Comparison of ENCODE assay signal across 18 cellular contexts in the genomic region with DNA sequence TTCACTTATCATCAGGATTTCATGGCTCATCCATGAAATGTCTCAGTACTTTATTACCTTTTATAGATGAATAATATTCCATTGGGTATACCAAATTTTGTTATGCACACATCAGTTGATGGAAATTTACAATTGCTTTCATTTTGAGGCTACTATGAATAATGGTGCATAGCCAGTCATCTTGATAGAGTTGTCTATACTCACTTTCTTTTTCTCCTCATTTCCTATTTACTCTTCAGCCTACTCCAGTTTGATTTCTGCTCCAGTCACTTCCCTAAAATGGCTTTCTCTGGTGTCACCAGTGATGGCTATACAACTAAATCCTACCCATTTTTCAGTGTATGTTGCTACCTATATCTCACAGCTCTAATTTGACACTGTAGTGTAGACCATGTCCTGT.
"Had no signal": no experiment of that assay in that cellular context is flagged by ENCODE, and none has a peak within 500 bp of the region (broad histone marks: within the 10 kb centered on the region; RNA-seq: fewer than 3 reads in every experiment).

No MANE protein-coding gene starts in this region.

- H3K4me3 Mint-ChIP-seq: activated naive CD8-positive, alpha-beta T cell treated with anti-CD3 and anti-CD28 coated beads, Interleukin-2, amount 10 ng/mL, durations not matched to agents 7 days and 5 days; activated T-helper 1 cell treated with anti-CD3 and anti-CD28 coated beads, Interleukin-12 subunit alpha, Interleukin-12 subunit beta, Interleukin-2, Interleukin-4 antibody, amounts not matched to agents 30 ng/mL and 10 ng/mL and 1 ng/mL, durations not matched to agents 14 hours and 24 hours and 36 hours; immature natural killer cell; nephron; stimulated activated effector memory CD8-positive, alpha-beta T cell treated with anti-CD3 and anti-CD28 coated beads, Interleukin-12 subunit alpha, Interleukin-12 subunit beta, amount 100 ng/mL, for 72 hours had no signal

- H3K27ac Mint-ChIP-seq: activated naive CD8-positive, alpha-beta T cell treated with anti-CD3 and anti-CD28 coated beads, Interleukin-2, amount 10 ng/mL, durations not matched to agents 7 days and 5 days; activated T-helper 1 cell treated with anti-CD3 and anti-CD28 coated beads, Interleukin-12 subunit alpha, Interleukin-12 subunit beta, Interleukin-2, Interleukin-4 antibody, amounts not matched to agents 30 ng/mL and 10 ng/mL and 1 ng/mL, durations not matched to agents 14 hours and 24 hours and 36 hours; immature natural killer cell; nephron; stimulated activated effector memory CD8-positive, alpha-beta T cell treated with anti-CD3 and anti-CD28 coated beads, Interleukin-12 subunit alpha, Interleukin-12 subunit beta, amount 100 ng/mL, for 72 hours had no signal

- H3K9me3 Mint-ChIP-seq: activated naive CD8-positive, alpha-beta T cell treated with anti-CD3 and anti-CD28 coated beads, Interleukin-2, amount 10 ng/mL, durations not matched to agents 7 days and 5 days; activated T-helper 1 cell treated with anti-CD3 and anti-CD28 coated beads, Interleukin-12 subunit alpha, Interleukin-12 subunit beta, Interleukin-2, Interleukin-4 antibody, amounts not matched to agents 30 ng/mL and 10 ng/mL and 1 ng/mL, durations not matched to agents 14 hours and 24 hours and 36 hours; immature natural killer cell; nephron had no signal

- H3K27me3 Mint-ChIP-seq: activated naive CD8-positive, alpha-beta T cell treated with anti-CD3 and anti-CD28 coated beads, Interleukin-2, amount 10 ng/mL, durations not matched to agents 7 days and 5 days had no signal

- ATAC-seq: stimulated activated effector memory CD8-positive, alpha-beta T cell treated with anti-CD3 and anti-CD28 coated beads, Interleukin-12 subunit alpha, Interleukin-12 subunit beta, amount 100 ng/mL, for 72 hours had no signal

- DNase-seq: activated CD4-positive, alpha-beta T cell treated with anti-CD3 and anti-CD28 coated beads for 1 hour; activated CD4-positive, alpha-beta T cell treated with anti-CD3 and anti-CD28 coated beads, Interleukin-2, amount 50 U/mL, for 4 hours; activated naive CD8-positive, alpha-beta T cell treated with anti-CD3 and anti-CD28 coated beads, Interleukin-2, amount 10 ng/mL, durations not matched to agents 7 days and 5 days; activated T-cell treated with anti-CD3 and anti-CD28 coated beads for 4 hours; amygdala; immature natural killer cell; kidney glomerular epithelial cell; left ventricle myocardium inferior; mammary epithelial cell; midbrain; posterior cingulate gyrus; sigmoid colon; stimulated activated CD4-positive, alpha-beta T cell treated with anti-CD3 and anti-CD28 coated beads, Interleukin-4, amount 100 ng/mL, for 24 hours; upper lobe of left lung; WERI-Rb-1 had no signal

- H3K4me1 Mint-ChIP-seq: activated naive CD8-positive, alpha-beta T cell treated with anti-CD3 and anti-CD28 coated beads, Interleukin-2, amount 10 ng/mL, durations not matched to agents 7 days and 5 days; immature natural killer cell; nephron; stimulated activated effector memory CD8-positive, alpha-beta T cell treated with anti-CD3 and anti-CD28 coated beads, Interleukin-12 subunit alpha, Interleukin-12 subunit beta, amount 100 ng/mL, for 72 hours had no signal
